ENCODE assay signal across 1 cellular context in the genomic region with DNA sequence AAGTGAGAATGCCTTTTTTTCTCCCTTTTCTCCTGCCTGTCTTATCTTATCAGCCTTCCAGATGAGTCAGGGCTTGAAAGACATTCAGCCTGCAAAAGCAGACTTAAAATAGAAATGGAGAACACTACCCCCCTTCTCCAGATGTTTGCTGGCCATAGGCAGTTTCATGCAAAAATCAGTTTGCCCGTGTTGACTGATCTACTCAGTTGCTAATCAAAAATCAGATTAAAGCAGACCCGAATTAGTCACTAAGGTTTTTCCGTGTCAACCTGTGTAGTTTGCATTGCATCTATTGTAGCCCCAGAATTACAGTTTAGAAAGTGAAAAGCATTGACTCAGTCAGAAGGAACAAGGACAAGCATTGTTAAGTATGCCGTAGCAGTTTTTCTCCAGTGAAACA.
TF ChIP-seq lines count a peak whose summit lies in the region.

No MANE protein-coding gene starts in this region.

TF ChIP-seq in K562, 482 proteins besides CTCF, POLR2A, EP300 and RAD21:
- peak; percentile 32; the same call in 1 of the 2 replicates for TF ChIP-seq CBFA2T3 (IDR thresholded peaks at IDR 0.05)
- no peak for TF ChIP-seq TAF15 (IDR thresholded peaks at IDR 0.05; ENCODE audit: low read depth, low read length)
- TF ChIP-seq SMARCA4 (IDR thresholded peaks at IDR 0.05), result 0 out of 2 replicates have a peak, but pooled peaks have one; percentile 31
- peak; percentile 20 for TF ChIP-seq MEIS2 (IDR thresholded peaks at IDR 0.05; ENCODE audit: partially characterized antibody)
- TF ChIP-seq NFRKB (IDR thresholded peaks at IDR 0.05; ENCODE audit: low read depth), result no peak
- no peak for TF ChIP-seq MED1 (CRISPR knock-in tag; IDR thresholded peaks at IDR 0.05; ENCODE audit: borderline replicate concordance)
- TF ChIP-seq ARID1B (IDR thresholded peaks at IDR 0.05), result peak; percentile 51
- no peak for TF ChIP-seq CREM (IDR thresholded peaks at IDR 0.05; ENCODE audit: low read depth)
- no peak for TF ChIP-seq CREB1 (IDR thresholded peaks at IDR 0.05)
- no peak for TF ChIP-seq CREB1 (CRISPR knock-in tag; IDR thresholded peaks at IDR 0.05)
- peak; percentile 87 for TF ChIP-seq MEF2D (tag; conservative IDR thresholded peaks at IDR 0.05; ENCODE audit: low read depth)
- TF ChIP-seq, protein P1, sequence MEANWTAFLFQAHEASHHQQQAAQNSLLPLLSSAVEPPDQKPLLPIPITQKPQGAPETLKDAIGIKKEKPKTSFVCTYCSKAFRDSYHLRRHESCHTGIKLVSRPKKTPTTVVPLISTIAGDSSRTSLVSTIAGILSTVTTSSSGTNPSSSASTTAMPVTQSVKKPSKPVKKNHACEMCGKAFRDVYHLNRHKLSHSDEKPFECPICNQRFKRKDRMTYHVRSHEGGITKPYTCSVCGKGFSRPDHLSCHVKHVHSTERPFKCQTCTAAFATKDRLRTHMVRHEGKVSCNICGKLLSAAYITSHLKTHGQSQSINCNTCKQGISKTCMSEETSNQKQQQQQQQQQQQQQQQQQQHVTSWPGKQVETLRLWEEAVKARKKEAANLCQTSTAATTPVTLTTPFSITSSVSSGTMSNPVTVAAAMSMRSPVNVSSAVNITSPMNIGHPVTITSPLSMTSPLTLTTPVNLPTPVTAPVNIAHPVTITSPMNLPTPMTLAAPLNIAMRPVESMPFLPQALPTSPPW (CRISPR knock-in tag; IDR thresholded peaks at IDR 0.05), result peak; percentile 85
- peak; percentile 81 for TF ChIP-seq JUND (IDR thresholded peaks at IDR 0.05; ENCODE audit: borderline replicate concordance, low read depth, low read length)
- peak; percentile 79; the same call in 1 of the 3 replicates for TF ChIP-seq JUND (tag; IDR thresholded peaks at IDR 0.05; ENCODE audit: borderline replicate concordance, low read depth, low read length)
- no peak for TF ChIP-seq PHF20 (IDR thresholded peaks at IDR 0.05; ENCODE audit: partially characterized antibody)
- no peak for TF ChIP-seq ZNF12 (CRISPR knock-in tag; IDR thresholded peaks at IDR 0.05)
- TF ChIP-seq ZNF121 (CRISPR knock-in tag; conservative IDR thresholded peaks at IDR 0.05), result no peak
- TF ChIP-seq ZNF184 (CRISPR knock-in tag; IDR thresholded peaks at IDR 0.05), result no peak
- TF ChIP-seq, protein P2, sequence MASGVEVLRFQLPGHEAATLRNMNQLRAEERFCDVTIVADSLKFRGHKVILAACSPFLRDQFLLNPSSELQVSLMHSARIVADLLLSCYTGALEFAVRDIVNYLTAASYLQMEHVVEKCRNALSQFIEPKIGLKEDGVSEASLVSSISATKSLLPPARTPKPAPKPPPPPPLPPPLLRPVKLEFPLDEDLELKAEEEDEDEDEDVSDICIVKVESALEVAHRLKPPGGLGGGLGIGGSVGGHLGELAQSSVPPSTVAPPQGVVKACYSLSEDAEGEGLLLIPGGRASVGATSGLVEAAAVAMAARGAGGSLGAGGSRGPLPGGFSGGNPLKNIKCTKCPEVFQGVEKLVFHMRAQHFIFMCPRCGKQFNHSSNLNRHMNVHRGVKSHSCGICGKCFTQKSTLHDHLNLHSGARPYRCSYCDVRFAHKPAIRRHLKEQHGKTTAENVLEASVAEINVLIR (CRISPR knock-in tag; IDR thresholded peaks at IDR 0.05), result no peak
- TF ChIP-seq FOSL1 (tag; conservative IDR thresholded peaks at IDR 0.05), result peak; percentile 94
- no peak for TF ChIP-seq KLF6 (CRISPR knock-in tag; IDR thresholded peaks at IDR 0.05; ENCODE audit: borderline replicate concordance)
- no peak for TF ChIP-seq ZKSCAN3 (CRISPR knock-in tag; IDR thresholded peaks at IDR 0.05)
- TF ChIP-seq ZNF668 (CRISPR knock-in tag; IDR thresholded peaks at IDR 0.05), result no peak
- TF ChIP-seq, protein P3, sequence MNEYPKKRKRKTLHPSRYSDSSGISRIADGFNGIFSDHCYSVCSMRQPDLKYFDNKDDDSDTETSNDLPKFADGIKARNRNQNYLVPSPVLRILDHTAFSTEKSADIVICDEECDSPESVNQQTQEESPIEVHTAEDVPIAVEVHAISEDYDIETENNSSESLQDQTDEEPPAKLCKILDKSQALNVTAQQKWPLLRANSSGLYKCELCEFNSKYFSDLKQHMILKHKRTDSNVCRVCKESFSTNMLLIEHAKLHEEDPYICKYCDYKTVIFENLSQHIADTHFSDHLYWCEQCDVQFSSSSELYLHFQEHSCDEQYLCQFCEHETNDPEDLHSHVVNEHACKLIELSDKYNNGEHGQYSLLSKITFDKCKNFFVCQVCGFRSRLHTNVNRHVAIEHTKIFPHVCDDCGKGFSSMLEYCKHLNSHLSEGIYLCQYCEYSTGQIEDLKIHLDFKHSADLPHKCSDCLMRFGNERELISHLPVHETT (CRISPR knock-in tag; conservative IDR thresholded peaks at IDR 0.05 in 1 of 2, IDR thresholded peaks at IDR 0.05 in 1 of 2), result no peak
- TF ChIP-seq KDM1A (IDR thresholded peaks at IDR 0.05), result 0 out of 4 replicates have a peak, but pooled peaks of 1 of the 2 experiments have one; percentile 9
- no peak for TF ChIP-seq RBM34 (IDR thresholded peaks at IDR 0.05; ENCODE audit: borderline replicate concordance, insufficient read depth, low read length)
- TF ChIP-seq TCF3 (CRISPR knock-in tag; IDR thresholded peaks at IDR 0.05), result peak; percentile 24; the same call in 1 of the 2 replicates
- TF ChIP-seq NR2C1 (IDR thresholded peaks at IDR 0.05), result no peak
- TF ChIP-seq NR2C1 (tag; IDR thresholded peaks at IDR 0.05), result no peak
